Comparison of ENCODE assay signal across 37 cellular contexts in the genomic region with DNA sequence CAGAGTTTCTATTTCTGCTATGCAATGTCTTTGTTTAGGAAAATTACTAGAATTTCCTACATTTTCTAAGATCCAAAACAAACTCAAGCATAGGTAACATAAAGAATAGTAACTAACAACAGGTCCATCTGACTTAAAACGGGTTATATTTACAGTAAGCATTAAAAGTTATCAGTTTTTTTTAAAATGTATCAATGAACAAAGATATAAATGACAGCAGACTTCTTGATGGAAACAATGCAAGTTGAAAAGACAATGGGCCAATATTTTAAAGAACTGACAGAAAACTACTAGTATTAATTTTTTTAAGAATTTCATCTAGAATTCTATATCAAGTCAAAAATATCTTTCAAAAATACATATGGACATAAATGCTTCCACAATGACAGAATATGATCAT.
"Had no signal": no experiment of that assay in that cellular context is flagged by ENCODE, and none has a peak within 500 bp of the region (broad histone marks: within the 10 kb centered on the region; RNA-seq: fewer than 3 reads in every experiment).

No MANE protein-coding gene starts in this region.

- H3K4me1 Mint-ChIP-seq: activated CD4-positive, alpha-beta memory T cell treated with anti-CD3 and anti-CD28 coated beads, Interleukin-2, amount 10 ng/mL, durations not matched to agents 7 days and 5 days; activated CD4-positive, alpha-beta T cell treated with anti-CD3 and anti-CD28 coated beads, Interleukin-2, amount 10 ng/mL, durations not matched to agents 7 days and 5 days; activated naive CD4-positive, alpha-beta T cell treated with anti-CD3 and anti-CD28 coated beads, Interleukin-2, amount 50 U/mL, for 24 hours; activated naive CD8-positive, alpha-beta T cell treated with anti-CD3 and anti-CD28 coated beads, Interleukin-2, amount 50 U/mL, for 24 hours; brain; immature natural killer cell; mesothelial cell of epicardium; naive thymus-derived CD4-positive, alpha-beta T cell; neural crest cell; stimulated activated memory B cell treated with anti-CD40 and anti-IgM and Interleukin-4, amounts not matched to agents 10 μg/mL and 1 μg/mL and 100 μg/mL, for 72 hours; stimulated activated naive CD8-positive, alpha-beta T cell treated with anti-CD3 and anti-CD28 coated beads, Interleukin-15, amount 100 ng/mL, for 72 hours; T-helper 17 cell had no signal

- H3K4me1 ChIP-seq: heart left ventricle, pancreas, prostate gland, sigmoid colon, uterus had no signal

- H3K4me3 Mint-ChIP-seq: activated CD4-positive, alpha-beta memory T cell treated with anti-CD3 and anti-CD28 coated beads, Interleukin-2, amount 10 ng/mL, durations not matched to agents 7 days and 5 days; activated CD4-positive, alpha-beta T cell treated with anti-CD3 and anti-CD28 coated beads, Interleukin-2, amount 10 ng/mL, durations not matched to agents 7 days and 5 days; activated naive CD4-positive, alpha-beta T cell treated with anti-CD3 and anti-CD28 coated beads, Interleukin-2, amount 50 U/mL, for 24 hours; activated naive CD8-positive, alpha-beta T cell treated with anti-CD3 and anti-CD28 coated beads, Interleukin-2, amount 50 U/mL, for 24 hours; activated T-cell treated with anti-CD3 and anti-CD28 coated beads, Interleukin-2, amount 50 U/mL, for 4 hours; brain; immature natural killer cell; mesothelial cell of epicardium; naive thymus-derived CD4-positive, alpha-beta T cell; neural crest cell; stimulated activated memory B cell treated with anti-CD40 and anti-IgM and Interleukin-4, amounts not matched to agents 10 μg/mL and 1 μg/mL and 100 μg/mL, for 72 hours; stimulated activated naive CD8-positive, alpha-beta T cell treated with anti-CD3 and anti-CD28 coated beads, Interleukin-15, amount 100 ng/mL, for 72 hours; T-helper 17 cell; type B pancreatic cell had no signal

- H3K36me3 Mint-ChIP-seq: activated naive CD4-positive, alpha-beta T cell treated with anti-CD3 and anti-CD28 coated beads, Interleukin-2, amount 50 U/mL, for 24 hours; brain; immature natural killer cell; stimulated activated memory B cell treated with anti-CD40 and anti-IgM and Interleukin-4, amounts not matched to agents 10 μg/mL and 1 μg/mL and 100 μg/mL, for 72 hours; type B pancreatic cell had no signal

- H3K4me3 ChIP-seq: cardiac muscle cell, coronary artery, dorsolateral prefrontal cortex, heart left ventricle, pancreas, prostate gland, sigmoid colon, uterus had no signal

- H3K36me3 ChIP-seq: cardiac muscle cell, heart left ventricle, pancreas, prostate gland, sigmoid colon, uterus had no signal

- ATAC-seq: activated naive CD8-positive, alpha-beta T cell treated with anti-CD3 and anti-CD28 coated beads, Interleukin-2, amount 50 U/mL, for 24 hours; activated T-cell treated with anti-CD3 and anti-CD28 coated beads, Interleukin-2, amount 50 U/mL, for 4 hours; heart left ventricle; left colon; naive thymus-derived CD4-positive, alpha-beta T cell; pancreas; stimulated activated memory B cell treated with anti-CD40 and anti-IgM and Interleukin-4, amounts not matched to agents 10 μg/mL and 1 μg/mL and 100 μg/mL, for 72 hours; stimulated activated naive CD8-positive, alpha-beta T cell treated with anti-CD3 and anti-CD28 coated beads, Interleukin-15, amount 100 ng/mL, for 72 hours; T-helper 17 cell had no signal

- H3K27me3 Mint-ChIP-seq: activated CD4-positive, alpha-beta memory T cell treated with anti-CD3 and anti-CD28 coated beads, Interleukin-2, amount 10 ng/mL, durations not matched to agents 7 days and 5 days; activated CD4-positive, alpha-beta T cell treated with anti-CD3 and anti-CD28 coated beads, Interleukin-2, amount 10 ng/mL, durations not matched to agents 7 days and 5 days; activated naive CD4-positive, alpha-beta T cell treated with anti-CD3 and anti-CD28 coated beads, Interleukin-2, amount 50 U/mL, for 24 hours; activated naive CD8-positive, alpha-beta T cell treated with anti-CD3 and anti-CD28 coated beads, Interleukin-2, amount 50 U/mL, for 24 hours; naive thymus-derived CD4-positive, alpha-beta T cell; stimulated activated memory B cell treated with anti-CD40 and anti-IgM and Interleukin-4, amounts not matched to agents 10 μg/mL and 1 μg/mL and 100 μg/mL, for 72 hours; stimulated activated naive CD8-positive, alpha-beta T cell treated with anti-CD3 and anti-CD28 coated beads, Interleukin-15, amount 100 ng/mL, for 72 hours; T-helper 17 cell; type B pancreatic cell had no signal

- H3K9me3 ChIP-seq: pancreas, prostate gland, uterus had no signal

- H3K27ac Mint-ChIP-seq: activated CD4-positive, alpha-beta memory T cell treated with anti-CD3 and anti-CD28 coated beads, Interleukin-2, amount 10 ng/mL, durations not matched to agents 7 days and 5 days; activated CD4-positive, alpha-beta T cell treated with anti-CD3 and anti-CD28 coated beads, Interleukin-2, amount 10 ng/mL, durations not matched to agents 7 days and 5 days; activated naive CD4-positive, alpha-beta T cell treated with anti-CD3 and anti-CD28 coated beads, Interleukin-2, amount 50 U/mL, for 24 hours; activated naive CD8-positive, alpha-beta T cell treated with anti-CD3 and anti-CD28 coated beads, Interleukin-2, amount 50 U/mL, for 24 hours; activated T-helper 2 cell treated with anti-CD3 and anti-CD28 coated beads, Interferon-gamma antibody, Interleukin-2, Interleukin-4, amounts not matched to agents 10 μg/mL and 5 μg/mL and 100 μg/mL, durations not matched to agents 14 hours and 24 hours and 36 hours; brain; immature natural killer cell; mesothelial cell of epicardium; naive thymus-derived CD4-positive, alpha-beta T cell; stimulated activated memory B cell treated with anti-CD40 and anti-IgM and Interleukin-4, amounts not matched to agents 10 μg/mL and 1 μg/mL and 100 μg/mL, for 72 hours; stimulated activated naive CD8-positive, alpha-beta T cell treated with anti-CD3 and anti-CD28 coated beads, Interleukin-15, amount 100 ng/mL, for 72 hours; T-helper 17 cell; type B pancreatic cell had no signal

- H3K27me3 ChIP-seq: cardiac muscle cell, dorsolateral prefrontal cortex, heart left ventricle, pancreas, sigmoid colon, uterus had no signal

- H3K27ac ChIP-seq: cardiac muscle cell, coronary artery, dorsolateral prefrontal cortex, heart left ventricle, pancreas, prostate gland, sigmoid colon, uterus had no signal

- DNase-seq: activated CD4-positive, alpha-beta memory T cell treated with anti-CD3 and anti-CD28 coated beads, Interleukin-2, amount 10 ng/mL, durations not matched to agents 7 days and 5 days; activated CD4-positive, alpha-beta T cell treated with anti-CD3 and anti-CD28 coated beads for 1 hour; activated CD4-positive, alpha-beta T cell treated with anti-CD3 and anti-CD28 coated beads, Interleukin-2, amount 10 ng/mL, durations not matched to agents 7 days and 5 days; activated CD8-positive, alpha-beta memory T cell treated with anti-CD3 and anti-CD28 coated beads, Interleukin-2, amount 50 U/mL, for 48 hours; activated naive CD8-positive, alpha-beta T cell treated with anti-CD3 and anti-CD28 coated beads, Interleukin-2, amount 50 U/mL, for 24 hours; activated T-cell treated with anti-CD3 and anti-CD28 coated beads, Interleukin-2, amount 50 U/mL, for 4 hours; cerebellar nuclear complex; dorsolateral prefrontal cortex; effector memory CD4-positive, alpha-beta T cell; foreskin fibroblast; heart left ventricle; hypothalamus; immature natural killer cell; kidney; left colon; mammary epithelial cell; naive thymus-derived CD4-positive, alpha-beta T cell; nucleus accumbens; pancreas; retina; sigmoid colon; small intestine; stimulated activated CD4-positive, alpha-beta T cell treated with anti-CD3 and anti-CD28 coated beads, Interleukin-4, amount 100 ng/mL, for 24 hours; stimulated activated naive CD8-positive, alpha-beta T cell treated with anti-CD3 and anti-CD28 coated beads, Interleukin-15, amount 100 ng/mL, for 72 hours; substantia nigra; T-helper 17 cell; uterus had no signal
